ENCODE assay signal across 18 cellular contexts in the genomic region with DNA sequence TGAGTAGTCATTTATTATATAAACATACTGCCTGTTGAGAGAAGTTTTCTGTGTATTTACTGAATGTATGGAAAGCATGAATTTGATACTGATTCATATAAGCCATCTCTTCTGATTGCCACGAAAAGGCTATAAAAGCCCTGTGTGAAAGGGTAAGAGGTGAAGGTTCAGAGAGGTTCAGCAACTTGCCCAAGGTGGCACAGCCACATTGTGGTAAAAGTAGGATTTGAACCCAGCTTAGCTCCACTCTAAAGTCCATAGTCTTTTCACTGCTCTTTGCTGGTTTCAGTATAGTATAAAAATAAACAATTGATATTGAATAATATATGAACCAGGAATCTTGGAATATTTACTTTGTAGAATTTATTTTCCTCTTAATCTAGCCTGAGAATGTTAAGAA.
"Had no signal": no experiment of that assay in that cellular context is flagged by ENCODE, and none has a peak within 500 bp of the region (broad histone marks: within the 10 kb centered on the region; RNA-seq: fewer than 3 reads in every experiment).

No MANE protein-coding gene starts in this region.

- H3K36me3 ChIP-seq: esophagus muscularis mucosa, gastroesophageal sphincter, lower lobe of right lung had no signal

- DNase-seq: effector CD4-positive, alpha-beta T cell; effector memory CD4-positive, alpha-beta T cell; foreskin keratinocyte; heart left ventricle; hippocampal formation; left cardiac atrium; left lung; left ventricle myocardium superior; lower lobe of right lung; mesendoderm; midbrain had no signal

- H3K4me3 ChIP-seq: coronary artery, esophagus muscularis mucosa, gastroesophageal sphincter, heart left ventricle, left lung, lower lobe of right lung had no signal

- H3K27ac ChIP-seq: esophagus muscularis mucosa, foreskin keratinocyte, gastroesophageal sphincter, heart left ventricle, left lung, lower lobe of right lung had no signal

- H3K9me3 Mint-ChIP-seq: dendritic cell treated with granulocyte-macrophage colony-stimulating factor and Interleukin-4, amounts not matched to agents 40 ng/mL and 50 ng/mL, for 4 days had no signal

- FAIRE-seq: endothelial cell of umbilical vein, islet of Langerhans, keratinocyte had no signal

- H3K27ac Mint-ChIP-seq: dendritic cell treated with granulocyte-macrophage colony-stimulating factor and Interleukin-4, amounts not matched to agents 40 ng/mL and 50 ng/mL, for 4 days had no signal

- H3K4me3 Mint-ChIP-seq: dendritic cell treated with granulocyte-macrophage colony-stimulating factor and Interleukin-4, amounts not matched to agents 40 ng/mL and 50 ng/mL, for 4 days had no signal

- H3K4me1 ChIP-seq: esophagus muscularis mucosa, foreskin keratinocyte, gastroesophageal sphincter, lower lobe of right lung had no signal

- ATAC-seq: foreskin keratinocyte, gastroesophageal sphincter, heart left ventricle, left cardiac atrium, left lung, left ventricle myocardium superior, lower lobe of right lung had no signal

- H3K27me3 Mint-ChIP-seq: dendritic cell treated with granulocyte-macrophage colony-stimulating factor and Interleukin-4, amounts not matched to agents 40 ng/mL and 50 ng/mL, for 4 days had no signal

- H3K9me3 ChIP-seq: esophagus muscularis mucosa, gastroesophageal sphincter, heart left ventricle, left lung, lower lobe of right lung had no signal

- H3K27me3 ChIP-seq: esophagus muscularis mucosa, gastroesophageal sphincter, heart left ventricle, left lung had no signal
